Comparison of ENCODE assay signal across 1 cellular context in genomic region chr5:132103380-132103951, GRCh38.
TF ChIP-seq lines count a peak whose summit lies in the region.

No MANE protein-coding gene starts in this region.

TF ChIP-seq in endothelial cell of umbilical vein, 7 proteins besides CTCF, POLR2A, EP300 and RAD21:
- TF ChIP-seq GATA2 (IDR thresholded peaks at IDR 0.05; ENCODE audit: insufficient read depth, insufficient read length, low read depth, low read length) (peak; percentile 89), MYC (IDR thresholded peaks at IDR 0.05; ENCODE audit: low read depth, low read length) (no peak), JUN (IDR thresholded peaks at IDR 0.05; ENCODE audit: borderline replicate concordance, insufficient read depth, insufficient read length, low read depth) (no peak), POLR2AphosphoS5 (IDR thresholded peaks at IDR 0.05; ENCODE audit: insufficient read depth, low read depth, low read length) (no peak), FOS (IDR thresholded peaks at IDR 0.05; ENCODE audit: borderline replicate concordance, insufficient read depth, low read length) (peak; percentile 73), EZH2 (IDR thresholded peaks at IDR 0.05; ENCODE audit: borderline replicate concordance, low read depth, low read length, severe bottlenecking) (no peak), MAX (IDR thresholded peaks at IDR 0.05; ENCODE audit: insufficient read depth, insufficient read length) (no peak)
